In the genomic region with DNA sequence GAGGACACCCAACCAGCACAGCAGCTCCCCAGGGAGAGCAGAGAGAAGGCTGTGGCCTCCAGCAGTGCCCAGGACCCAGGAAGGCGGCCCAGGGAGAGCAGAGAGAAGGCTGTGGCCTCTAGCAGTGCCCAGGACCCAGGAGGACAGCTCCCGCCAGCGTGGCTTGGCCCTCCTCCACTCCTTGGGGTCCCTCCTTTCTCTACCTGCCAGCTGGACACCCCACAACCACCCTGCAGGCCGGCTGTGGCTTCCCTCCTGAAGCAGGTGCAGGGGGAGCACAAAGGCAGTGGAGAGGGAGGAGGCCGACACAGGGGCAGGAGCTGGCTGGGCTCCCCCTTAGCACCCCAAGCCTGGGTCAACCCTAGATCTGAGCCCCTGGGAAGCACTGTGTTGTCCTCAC, we compare ENCODE assay signal across 2 cellular contexts.
TF ChIP-seq lines count a peak whose summit lies in the region.

No MANE protein-coding gene starts in this region.

TF ChIP-seq in H1, 55 proteins besides CTCF, POLR2A, EP300 and RAD21:
- no peak for TF ChIP-seq PHF8 (conservative IDR thresholded peaks at IDR 0.05; ENCODE audit: low read depth, low read length)
- no peak for TF ChIP-seq EGR1 (IDR thresholded peaks at IDR 0.05; ENCODE audit: borderline replicate concordance, low read depth, low read length)
- no peak for TF ChIP-seq BCL11A (IDR thresholded peaks at IDR 0.05; ENCODE audit: low read depth in 2 of 2, low read length in 2 of 2)
- TF ChIP-seq CEBPB (IDR thresholded peaks at IDR 0.05; ENCODE audit: low read depth, low read length) = no peak
- TF ChIP-seq SP1 (IDR thresholded peaks at IDR 0.05; ENCODE audit: low read depth, low read length) = no peak
- TF ChIP-seq CBX5 (IDR thresholded peaks at IDR 0.05; ENCODE audit: low read depth, low read length) = no peak
- TF ChIP-seq, protein P1, sequence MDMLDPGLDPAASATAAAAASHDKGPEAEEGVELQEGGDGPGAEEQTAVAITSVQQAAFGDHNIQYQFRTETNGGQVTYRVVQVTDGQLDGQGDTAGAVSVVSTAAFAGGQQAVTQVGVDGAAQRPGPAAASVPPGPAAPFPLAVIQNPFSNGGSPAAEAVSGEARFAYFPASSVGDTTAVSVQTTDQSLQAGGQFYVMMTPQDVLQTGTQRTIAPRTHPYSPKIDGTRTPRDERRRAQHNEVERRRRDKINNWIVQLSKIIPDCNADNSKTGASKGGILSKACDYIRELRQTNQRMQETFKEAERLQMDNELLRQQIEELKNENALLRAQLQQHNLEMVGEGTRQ (IDR thresholded peaks at IDR 0.05; ENCODE audit: low read length) = no peak
- TF ChIP-seq CBX8 (IDR thresholded peaks at IDR 0.05; ENCODE audit: borderline replicate concordance, low read depth, low read length) = no peak
- no peak for TF ChIP-seq FOSL1 (IDR thresholded peaks at IDR 0.05; ENCODE audit: insufficient read depth, low read depth, low read length)
- TF ChIP-seq, protein P2, sequence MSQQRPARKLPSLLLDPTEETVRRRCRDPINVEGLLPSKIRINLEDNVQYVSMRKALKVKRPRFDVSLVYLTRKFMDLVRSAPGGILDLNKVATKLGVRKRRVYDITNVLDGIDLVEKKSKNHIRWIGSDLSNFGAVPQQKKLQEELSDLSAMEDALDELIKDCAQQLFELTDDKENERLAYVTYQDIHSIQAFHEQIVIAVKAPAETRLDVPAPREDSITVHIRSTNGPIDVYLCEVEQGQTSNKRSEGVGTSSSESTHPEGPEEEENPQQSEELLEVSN (IDR thresholded peaks at IDR 0.05) = no peak
- TF ChIP-seq RFX5 (IDR thresholded peaks at IDR 0.05; ENCODE audit: borderline replicate concordance, low read depth, low read length) = no peak
- TF ChIP-seq CTBP2 (IDR thresholded peaks at IDR 0.05; ENCODE audit: borderline replicate concordance, insufficient read depth, insufficient read length, low read length) = no peak
- TF ChIP-seq YY1 (IDR thresholded peaks at IDR 0.05; ENCODE audit: low read depth, low read length) = no peak

TF ChIP-seq in HepG2, 621 proteins besides CTCF, POLR2A, EP300 and RAD21:
- TF ChIP-seq, protein P3, sequence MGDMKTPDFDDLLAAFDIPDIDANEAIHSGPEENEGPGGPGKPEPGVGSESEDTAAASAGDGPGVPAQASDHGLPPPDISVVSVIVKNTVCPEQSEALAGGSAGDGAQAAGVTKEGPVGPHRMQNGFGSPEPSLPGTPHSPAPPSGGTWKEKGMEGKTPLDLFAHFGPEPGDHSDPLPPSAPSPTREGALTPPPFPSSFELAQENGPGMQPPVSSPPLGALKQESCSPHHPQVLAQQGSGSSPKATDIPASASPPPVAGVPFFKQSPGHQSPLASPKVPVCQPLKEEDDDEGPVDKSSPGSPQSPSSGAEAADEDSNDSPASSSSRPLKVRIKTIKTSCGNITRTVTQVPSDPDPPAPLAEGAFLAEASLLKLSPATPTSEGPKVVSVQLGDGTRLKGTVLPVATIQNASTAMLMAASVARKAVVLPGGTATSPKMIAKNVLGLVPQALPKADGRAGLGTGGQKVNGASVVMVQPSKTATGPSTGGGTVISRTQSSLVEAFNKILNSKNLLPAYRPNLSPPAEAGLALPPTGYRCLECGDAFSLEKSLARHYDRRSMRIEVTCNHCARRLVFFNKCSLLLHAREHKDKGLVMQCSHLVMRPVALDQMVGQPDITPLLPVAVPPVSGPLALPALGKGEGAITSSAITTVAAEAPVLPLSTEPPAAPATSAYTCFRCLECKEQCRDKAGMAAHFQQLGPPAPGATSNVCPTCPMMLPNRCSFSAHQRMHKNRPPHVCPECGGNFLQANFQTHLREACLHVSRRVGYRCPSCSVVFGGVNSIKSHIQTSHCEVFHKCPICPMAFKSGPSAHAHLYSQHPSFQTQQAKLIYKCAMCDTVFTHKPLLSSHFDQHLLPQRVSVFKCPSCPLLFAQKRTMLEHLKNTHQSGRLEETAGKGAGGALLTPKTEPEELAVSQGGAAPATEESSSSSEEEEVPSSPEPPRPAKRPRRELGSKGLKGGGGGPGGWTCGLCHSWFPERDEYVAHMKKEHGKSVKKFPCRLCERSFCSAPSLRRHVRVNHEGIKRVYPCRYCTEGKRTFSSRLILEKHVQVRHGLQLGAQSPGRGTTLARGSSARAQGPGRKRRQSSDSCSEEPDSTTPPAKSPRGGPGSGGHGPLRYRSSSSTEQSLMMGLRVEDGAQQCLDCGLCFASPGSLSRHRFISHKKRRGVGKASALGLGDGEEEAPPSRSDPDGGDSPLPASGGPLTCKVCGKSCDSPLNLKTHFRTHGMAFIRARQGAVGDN (CRISPR knock-in tag; IDR thresholded peaks at IDR 0.05) = 0 out of 2 replicates have a peak, but pooled peaks have one; percentile 17
- TF ChIP-seq ZNF678 (CRISPR knock-in tag; IDR thresholded peaks at IDR 0.05) = no peak
TF ChIP-seq in HepG2: peak in this region for 1.
